15 cellular contexts compared by ENCODE assay signal in genomic region chr15:92896543-92896942, GRCh38. TPM values are rescaled to one million over a fixed set of nuclear protein-coding genes. Genes with fewer than 3 reads are reported as not detected.
A peak's percentile ranks its signal among the peaks of the same experiment; 100 is the strongest.
DNase-seq lines count a peak whose midpoint lies in the region; ATAC-seq, FAIRE-seq and TF ChIP-seq lines count a peak whose summit lies in the region.
"Had no signal": no experiment of that assay in that cellular context is flagged by ENCODE, and none has a peak within 500 bp of the region (broad histone marks: within the 10 kb centered on the region; RNA-seq: fewer than 3 reads in every experiment).

No MANE protein-coding gene starts in this region.

- no peak for TF ChIP-seq POLR2A in H54 (IDR thresholded peaks at IDR 0.05; ENCODE audit: low read depth, low read length)

- intact Hi-C loops in CD8-positive, alpha-beta T cell (cut with DNase I, micrococcal nuclease): loop anchor here in 1 of 2 experiments (1.0 kb wide), 1 partner anchor 8 kb away; no protein-coding TSS in a partner anchor
- intact Hi-C loops in PC-9 (cut with micrococcal nuclease; ENCODE audit: unreplicated experiment) (no loop called here), dorsolateral prefrontal cortex (cut with DNase I) (no loop called here), posterior cingulate gyrus (cut with DNase I) (no loop called here)

- peaks cover 87% of the 10 kb centered on the region for H3K36me3 Mint-ChIP-seq in CD8-positive, alpha-beta T cell

- H3K36me3 ChIP-seq in CD8-positive, alpha-beta T cell (ENCODE audit: insufficient read depth, low read length): peaks cover 25% of the 10 kb centered on the region
- peaks cover 85% of the 10 kb centered on the region for H3K36me3 ChIP-seq in PC-9 (ENCODE audit: low read depth)
- peaks cover 52% of the 10 kb centered on the region for H3K36me3 ChIP-seq in neutrophil

- H3K4me3 Mint-ChIP-seq in CD8-positive, alpha-beta T cell: peak overlapping the region; percentile 32

- CTCF ChIA-PET in CD8-positive, alpha-beta T cell (lab: Charles Lee): interaction anchor here (0.8 to 3.5 kb wide), 6 partner anchors 13 to 99 kb away, joined by 3 to 12 read pairs (median 4); no protein-coding TSS in a partner anchor
- CTCF ChIA-PET in PC-9 (lab: Charles Lee): interaction anchor here (0.6 kb wide), 1 partner anchor 87 kb away, joined by 3 read pairs; no protein-coding TSS in a partner anchor

- H3K4me2 ChIP-seq in PC-9: no peak overlapping the region

- no peak overlapping the region for H2AFZ ChIP-seq in PC-9

- H3K4me1 Mint-ChIP-seq in CD8-positive, alpha-beta T cell (ENCODE audit: low read depth): peaks cover 70% of the 10 kb centered on the region

- peak overlapping the region; percentile 25 for H3K27ac ChIP-seq in CD8-positive, alpha-beta T cell (ENCODE audit: low read depth, low read length)
- H3K27ac ChIP-seq in PC-9 (peak overlapping the region; percentile 27), dorsolateral prefrontal cortex (peak overlapping the region in 36 of 59 donors; percentile 0 to 100 (median 38)), neutrophil (peak overlapping the region; percentile 58)

- H3K9me3 Mint-ChIP-seq in CD8-positive, alpha-beta T cell: peaks cover 12% of the 10 kb centered on the region

- no peak for DNase-seq in CD8-positive, alpha-beta T cell
- DNase-seq in PC-9 (no peak), dorsolateral prefrontal cortex (no peak), H54 (ENCODE audit: insufficient read length, low spot score) (no peak), posterior cingulate gyrus (no peak), NCI-H345 treated with DMSO at 0.1 percent for 48 hours (lab: John Stamatoyannopoulos, UW; ENCODE audit: unreplicated experiment) (no peak)
- DNase-seq: activated CD4-positive, CD25-positive, alpha-beta regulatory T cell; anterior cingulate cortex; left colon; NCI-H187 treated with DMSO at 0.1 percent for 48 hours had no signal

- POLR2A ChIA-PET in CD8-positive, alpha-beta T cell (lab: Charles Lee): interaction anchor here (0.9 to 7.6 kb wide), 4 partner anchors 13 to 88 kb away, joined by 3 to 73 read pairs (median 15); no protein-coding TSS in a partner anchor
- POLR2A ChIA-PET in PC-9 (lab: Charles Lee; ENCODE audit: unreplicated experiment): no interaction called here

- peaks cover 5% of the 10 kb centered on the region; the same call in 1 of the 2 replicates for H4K20me1 ChIP-seq in PC-9 (ENCODE audit: insufficient read depth)

- H3K4me1 ChIP-seq in CD8-positive, alpha-beta T cell (ENCODE audit: insufficient read depth, low read length): peaks cover 73% of the 10 kb centered on the region
- 0 out of 2 replicates have a peak, but pooled peaks cover 3% of the 10 kb centered on the region for H3K4me1 ChIP-seq in PC-9 (replicated peaks; ENCODE audit: insufficient read depth)
- H3K4me1 ChIP-seq in neutrophil (ENCODE audit: control insufficient read depth in 1 of 2, insufficient read depth in 1 of 2, low read depth in 1 of 2, low read length in 1 of 2): peaks cover 52 to 57% of the 10 kb centered on the region in 2 experiments

- TF ChIP-seq CTCF in CD8-positive, alpha-beta T cell (IDR thresholded peaks at IDR 0.05): no peak
- no peak for TF ChIP-seq CTCF in PC-9 (conservative IDR thresholded peaks at IDR 0.05)
- TF ChIP-seq CTCF in dorsolateral prefrontal cortex (IDR thresholded peaks at IDR 0.05 in 54 of 56, conservative IDR thresholded peaks at IDR 0.05 in 2 of 56; ENCODE audit: low read depth in 1 of 56, partially characterized antibody in 56 of 56): no peak
- no peak for TF ChIP-seq CTCF in neutrophil (IDR thresholded peaks at IDR 0.05)

- no peaks in the 10 kb centered on the region for H3K9me2 ChIP-seq in PC-9 (ENCODE audit: insufficient read depth)

- no peak for FAIRE-seq in H54 (lab: Jason Lieb, UNC)
- FAIRE-seq: GM12878 had no signal

- no peaks in the 10 kb centered on the region for H3K9me3 ChIP-seq in CD8-positive, alpha-beta T cell (ENCODE audit: low read length)
- H3K9me3 ChIP-seq in PC-9 (ENCODE audit: insufficient read depth, low read depth) (no peaks in the 10 kb centered on the region), neutrophil (no peaks in the 10 kb centered on the region)

- BruUV-seq in PC-9 (replicated peaks; lab: Mats Ljungman, UMichigan): no TSS peak

- no peak for ATAC-seq in CD8-positive, alpha-beta T cell
- ATAC-seq in HG03378 (IDR thresholded peaks at IDR 0.05; ENCODE audit: unreplicated experiment): no peak
- ATAC-seq: GM12878, left colon, Panc1, sciatic nerve had no signal

- H3K27ac Mint-ChIP-seq in CD8-positive, alpha-beta T cell: peak overlapping the region; percentile 60

- no peaks in the 10 kb centered on the region for H3K27me3 ChIP-seq in CD8-positive, alpha-beta T cell (ENCODE audit: insufficient read depth, low read length)
- no peaks in the 10 kb centered on the region; the same call in 1 of the 2 replicates for H3K27me3 ChIP-seq in PC-9 (ENCODE audit: insufficient read depth, low read depth)
- H3K27me3 ChIP-seq in dorsolateral prefrontal cortex: no peaks in the 10 kb centered on the region
- no peaks in the 10 kb centered on the region for H3K27me3 ChIP-seq in neutrophil

- H3K4me3 ChIP-seq in CD8-positive, alpha-beta T cell (ENCODE audit: low read depth, low read length): no peak overlapping the region
- no peak overlapping the region for H3K4me3 ChIP-seq in PC-9
- H3K4me3 ChIP-seq in dorsolateral prefrontal cortex: peak overlapping the region in 8 of 59 donors; percentile 1 to 33 (median 11)
- H3K4me3 ChIP-seq in neutrophil (ENCODE audit: low read depth in 1 of 2, low read length in 1 of 2): no peak overlapping the region
- H3K4me3 ChIP-seq: GM12878 had no signal

- H3K27me3 Mint-ChIP-seq in CD8-positive, alpha-beta T cell (ENCODE audit: low read depth): no peaks in the 10 kb centered on the region

- H3F3A ChIP-seq in PC-9 (ENCODE audit: insufficient read depth, low read depth): peaks cover 94% of the 10 kb centered on the region

- peaks cover 93% of the 10 kb centered on the region for H3K79me2 ChIP-seq in PC-9 (ENCODE audit: low read depth)

RNA-seq across cellular contexts. Expression of gene CHD2, which starts 3.6 kb away (rescaled TPM):
- total RNA-seq in CD8-positive, alpha-beta T cell: 100 to 1,000 TPM; 615 to 669 TPM
- 105 and 120 TPM in 2 replicates for total RNA-seq in PC-9 (2021)
- total RNA-seq in dorsolateral prefrontal cortex: 100 to 1,000 TPM; 120 to 227 (median 167) TPM
